In genomic region chr13:105990256-105990958, GRCh38 we compare ENCODE assay signal across 22 cellular contexts.
DNase-seq lines count a peak whose midpoint lies in the region; ATAC-seq and TF ChIP-seq lines count a peak whose summit lies in the region.
"Had no signal": no experiment of that assay in that cellular context is flagged by ENCODE, and none has a peak within 500 bp of the region (broad histone marks: within the 10 kb centered on the region; RNA-seq: fewer than 3 reads in every experiment).

No MANE protein-coding gene starts in this region.

- peak overlapping the region; percentile 88 for H3K27ac ChIP-seq in RWPE2 (ENCODE audit: poor library complexity, severe bottlenecking)
- H3K27ac ChIP-seq: A549, coronary artery, heart left ventricle had no signal

- CTCF ChIA-PET in HEK293T (lab: Yijun Ruan, JAX): no interaction called here

- no peak for TF ChIP-seq CTCF in RWPE2 (IDR thresholded peaks at IDR 0.05; ENCODE audit: poor library complexity, severe bottlenecking)

- peaks cover 3% of the 10 kb centered on the region for H3K9me3 ChIP-seq in RWPE2 (ENCODE audit: severe bottlenecking)
- H3K9me3 ChIP-seq: A549, heart left ventricle had no signal

- peaks cover 27% of the 10 kb centered on the region for H3K4me1 ChIP-seq in RWPE2 (ENCODE audit: insufficient read depth, poor library complexity, severe bottlenecking)
- H3K4me1 ChIP-seq: A549, heart left ventricle had no signal

- POLR2A ChIA-PET in HEK293T (lab: Yijun Ruan, JAX): no interaction called here

- ATAC-seq in RWPE2 (ENCODE audit: low read depth) (peak; percentile 60), HG02763 (IDR thresholded peaks at IDR 0.05; ENCODE audit: unreplicated experiment) (no peak)
- ATAC-seq: A549; heart left ventricle; natural killer cell; stimulated activated effector memory CD8-positive, alpha-beta T cell treated with anti-CD3 and anti-CD28 coated beads, Interleukin-12 subunit alpha, Interleukin-12 subunit beta, amount 100 ng/mL, for 72 hours had no signal

- no peaks in the 10 kb centered on the region for H3K36me3 ChIP-seq in RWPE2 (ENCODE audit: low read depth)
- H3K36me3 ChIP-seq: heart left ventricle had no signal

- H3K27me3 ChIP-seq in RWPE2 (ENCODE audit: insufficient read depth, poor library complexity, severe bottlenecking): no peaks in the 10 kb centered on the region
- H3K27me3 ChIP-seq: heart left ventricle had no signal

- H3K4me3 ChIP-seq in RWPE2 (ENCODE audit: severe bottlenecking): no peak overlapping the region
- H3K4me3 ChIP-seq: A549, coronary artery, heart left ventricle had no signal

- peak; percentile 33 for DNase-seq in AG08395 (ENCODE audit: low spot score)
- DNase-seq in HT1080 (ENCODE audit: low read depth): peak; percentile 84
- no peak for DNase-seq in RWPE2 (ENCODE audit: low spot score)
- DNase-seq in fibroblast of peridontal ligament (ENCODE audit: extremely low read depth): peak; percentile 21
- DNase-seq in NCI-H2227 (lab: John Stamatoyannopoulos, UW; ENCODE audit: unreplicated experiment): no peak
- no peak for DNase-seq in HEK293T (ENCODE audit: extremely low spot score)
- no peak for DNase-seq in NCI-H774 (lab: John Stamatoyannopoulos, UW)
- DNase-seq: activated CD4-positive, alpha-beta T cell treated with anti-CD3 and anti-CD28 coated beads for 1 hour; activated gamma-delta T cell treated with Interleukin-2 at 50 U/mL for 16 hours; aorta; CD4-positive, alpha-beta memory T cell; DND-41; heart left ventricle; immature natural killer cell; natural killer cell; NCI-H2029; stimulated activated CD4-positive, alpha-beta T cell treated with anti-CD3 and anti-CD28 coated beads, Interleukin-12 subunit alpha, Interleukin-12 subunit beta, amount 100 ng/mL, for 4 hours; T-helper 9 cell had no signal

TF ChIP-seq in HEK293T, 16 proteins besides CTCF, POLR2A, EP300 and RAD21:
- TF ChIP-seq PKNOX1 (IDR thresholded peaks at IDR 0.05) (no peak), HDGF (IDR thresholded peaks at IDR 0.05; ENCODE audit: borderline replicate concordance) (no peak), L3MBTL2 (conservative IDR thresholded peaks at IDR 0.05) (no peak), FOXK2 (IDR thresholded peaks at IDR 0.05) (no peak)

Comparison
In these comparisons a context has a peak if more than half of its experiments do, and no peak if none do; other contexts are left out.
1. DNase-seq: peak in AG08395 (single experiment), HT1080 (single experiment) and fibroblast of peridontal ligament (single experiment); none in RWPE2 (single experiment), NCI-H2227 (single experiment), HEK293T (single experiment) and NCI-H774 (single experiment).